Comparison of ENCODE assay signal across 24 cellular contexts in genomic region chr15:69490356-69491050, GRCh38. TPM values are rescaled to one million over a fixed set of nuclear protein-coding genes. Genes with fewer than 3 reads are reported as not detected.
A peak's percentile ranks its signal among the peaks of the same experiment; 100 is the strongest.
DNase-seq lines count a peak whose midpoint lies in the region; ATAC-seq and TF ChIP-seq lines count a peak whose summit lies in the region.
"Had no signal": no experiment of that assay in that cellular context is flagged by ENCODE, and none has a peak within 500 bp of the region (broad histone marks: within the 10 kb centered on the region; RNA-seq: fewer than 3 reads in every experiment).

No MANE protein-coding gene starts in this region.

- intact Hi-C loops in heart left ventricle (cut with DNase I) (no loop called here), Right ventricle myocardium inferior (cut with DNase I) (no loop called here), psoas muscle (cut with DNase I) (no loop called here)
- intact Hi-C loops in CD4-positive, alpha-beta memory T cell (cut with micrococcal nuclease), result no loop called here

- peak in 3 of 4 donors; percentile 24 to 70 (median 45) for ATAC-seq in heart left ventricle
- no peak for ATAC-seq in Right ventricle myocardium inferior
- peak in 3 of 4 donors; percentile 22 to 47 (median 42) for ATAC-seq in psoas muscle
- no peak for ATAC-seq in HG03460 (IDR thresholded peaks at IDR 0.05; ENCODE audit: unreplicated experiment)
- ATAC-seq: GM12878 had no signal

- WGBS in heart left ventricle, 4 donors, result 60 to 68% (median 64%) methylated on average over 11 of the region's 11 CpGs
- WGBS in psoas muscle, 3 donors, result 45 to 61% (median 52%) methylated on average over 11 of the region's 11 CpGs

- DNase-seq in heart left ventricle (peak in 1 of 5 donors; percentile 31), Right ventricle myocardium inferior (ENCODE audit: missing footprints) (no peak), immature natural killer cell (no peak), psoas muscle (peak in 1 of 2 donors; percentile 22), activated gamma-delta T cell (lab: John Stamatoyannopoulos, UW) (no peak), NCI-H1694 treated with DMSO at 0.1 percent for 48 hours (lab: John Stamatoyannopoulos, UW) (no peak)
- DNase-seq in CD4-positive, alpha-beta memory T cell, result no peak
- DNase-seq: activated CD4-positive, alpha-beta T cell treated with anti-CD3 and anti-CD28 coated beads, Interleukin-2, amount 50 U/mL, for 48 hours; activated CD4-positive, CD25-positive, alpha-beta regulatory T cell; activated T-cell treated with anti-CD3 and anti-CD28 coated beads for 4 hours; BE2C; central memory CD4-positive, alpha-beta T cell; COR-L47; DMS79; foreskin fibroblast; HFFc6; NCI-H187; stimulated activated CD4-positive, alpha-beta T cell treated with anti-CD3 and anti-CD28 coated beads, Interleukin-4, amount 100 ng/mL, for 1 hour; trophoblast cell had no signal

- H3K4me3 ChIP-seq in heart left ventricle (no peak overlapping the region), psoas muscle (no peak overlapping the region)
- no peak overlapping the region for H3K4me3 ChIP-seq in CD4-positive, alpha-beta memory T cell (ENCODE audit: low read length in 2 of 2)
- H3K4me3 ChIP-seq: GM12878, neural progenitor cell, smooth muscle cell had no signal

- no peaks in the 10 kb centered on the region for H3K36me3 ChIP-seq in heart left ventricle
- no peaks in the 10 kb centered on the region for H3K36me3 ChIP-seq in psoas muscle (ENCODE audit: insufficient read depth in 1 of 2, low read depth in 1 of 2)
- H3K36me3 ChIP-seq in CD4-positive, alpha-beta memory T cell (ENCODE audit: insufficient read depth, low read length), result no peaks in the 10 kb centered on the region
- H3K36me3 ChIP-seq: BE2C, neural progenitor cell had no signal

- peaks cover 34 to 54% of the 10 kb centered on the region in 2 donors for H3K4me1 Mint-ChIP-seq in immature natural killer cell
- H3K4me1 Mint-ChIP-seq in CD4-positive, alpha-beta memory T cell, result no peaks in the 10 kb centered on the region
- H3K4me1 Mint-ChIP-seq: neural progenitor cell had no signal

- peaks cover 0 to 4% (median 0%) of the 10 kb centered on the region in 3 donors for H3K36me3 Mint-ChIP-seq in immature natural killer cell
- no peaks in the 10 kb centered on the region for H3K36me3 Mint-ChIP-seq in CD4-positive, alpha-beta memory T cell

- H3K9me3 ChIP-seq in heart left ventricle (peaks cover 0 to 20% (median 0%) of the 10 kb centered on the region in 12 donors), psoas muscle (peaks cover 4% of the 10 kb centered on the region)
- H3K9me3 ChIP-seq in CD4-positive, alpha-beta memory T cell (ENCODE audit: control insufficient read depth in 1 of 2, low read length in 2 of 2), result no peaks in the 10 kb centered on the region
- H3K9me3 ChIP-seq: BE2C had no signal

- no peaks in the 10 kb centered on the region for H3K9me3 Mint-ChIP-seq in immature natural killer cell
- H3K9me3 Mint-ChIP-seq in CD4-positive, alpha-beta memory T cell, result peaks cover 0 to 9% (median 4%) of the 10 kb centered on the region in 8 donors

- H3K27me3 Mint-ChIP-seq in immature natural killer cell (ENCODE audit: low read depth in 3 of 3), result peaks cover 4 to 6% (median 5%) of the 10 kb centered on the region in 3 donors
- no peaks in the 10 kb centered on the region for H3K27me3 Mint-ChIP-seq in CD4-positive, alpha-beta memory T cell
- H3K27me3 Mint-ChIP-seq: stimulated activated naive CD8-positive, alpha-beta T cell treated with anti-CD3 and anti-CD28 coated beads, Interleukin-15, Interleukin-2, amounts not matched to agents 100 ng/mL and 50 ng/mL, for 24 hours had no signal

- POLR2A ChIA-PET in CD4-positive, alpha-beta memory T cell (lab: Charles Lee; ENCODE audit: partially characterized antibody), result no interaction called here

- no peak for TF ChIP-seq POLR2A in heart left ventricle (IDR thresholded peaks at IDR 0.05)

- peaks cover 0 to 19% (median 0%) of the 10 kb centered on the region in 12 donors for H3K4me1 ChIP-seq in heart left ventricle
- H3K4me1 ChIP-seq in psoas muscle, result no peaks in the 10 kb centered on the region
- no peaks in the 10 kb centered on the region for H3K4me1 ChIP-seq in CD4-positive, alpha-beta memory T cell (ENCODE audit: insufficient read depth, low read length)
- H3K4me1 ChIP-seq: BE2C, neural progenitor cell had no signal

- H3K27me3 ChIP-seq in heart left ventricle (no peaks in the 10 kb centered on the region), psoas muscle (ENCODE audit: insufficient read depth in 3 of 3, low read length in 2 of 3) (no peaks in the 10 kb centered on the region)
- H3K27me3 ChIP-seq in CD4-positive, alpha-beta memory T cell (ENCODE audit: insufficient read depth, low read length), result no peaks in the 10 kb centered on the region
- H3K27me3 ChIP-seq: BE2C, neural progenitor cell had no signal

- H3K27ac Mint-ChIP-seq in immature natural killer cell, result peak overlapping the region in 4 of 6 donors; percentile 22 to 68 (median 52)
- H3K27ac Mint-ChIP-seq in CD4-positive, alpha-beta memory T cell, result no peak overlapping the region
- H3K27ac Mint-ChIP-seq: HFFc6; neural progenitor cell; stimulated activated naive CD8-positive, alpha-beta T cell treated with anti-CD3 and anti-CD28 coated beads, Interleukin-15, Interleukin-2, amounts not matched to agents 100 ng/mL and 50 ng/mL, for 24 hours had no signal

- CTCF ChIA-PET in CD4-positive, alpha-beta memory T cell (lab: Charles Lee; ENCODE audit: partially characterized antibody), result interaction anchor here (0.7 kb wide), 1 partner anchor 32 kb away, joined by 3 read pairs; no protein-coding TSS in a partner anchor

- TF ChIP-seq CTCF in heart left ventricle (IDR thresholded peaks at IDR 0.05) (no peak), psoas muscle (IDR thresholded peaks at IDR 0.05) (no peak)

- H3K4me3 Mint-ChIP-seq in immature natural killer cell, result peak overlapping the region; percentile 53 to 70 (median 63)
- H3K4me3 Mint-ChIP-seq in CD4-positive, alpha-beta memory T cell, result no peak overlapping the region
- H3K4me3 Mint-ChIP-seq: HFFc6; neural progenitor cell; stimulated activated naive CD8-positive, alpha-beta T cell treated with anti-CD3 and anti-CD28 coated beads, Interleukin-15, Interleukin-2, amounts not matched to agents 100 ng/mL and 50 ng/mL, for 24 hours had no signal

- H3K27ac ChIP-seq in heart left ventricle (peak overlapping the region in 3 of 12 donors; percentile 23 to 31 (median 26)), psoas muscle (peak overlapping the region; percentile 50)
- no peak overlapping the region for H3K27ac ChIP-seq in CD4-positive, alpha-beta memory T cell (ENCODE audit: low read depth, low read length)
- H3K27ac ChIP-seq: neural progenitor cell had no signal

RNA-seq across cellular contexts. Expression of gene RPLP1, which starts 37.9 kb away (rescaled TPM):
- total RNA-seq in heart left ventricle (1,000 to 10,000 TPM in 7 of 9 donors, 100 to 1,000 TPM in 2; 487 to 1,482 (median 1,221) TPM), Right ventricle myocardium inferior (1,256 TPM), psoas muscle (1,000 to 10,000 TPM; 1,471 to 2,300 (median 1,863) TPM)
- polyA plus RNA-seq in heart left ventricle (1,000 to 10,000 TPM; 1,397 to 1,852 TPM), immature natural killer cell (1,000 to 10,000 TPM in 2 of 3 donors, 100 to 1,000 TPM in 1; 537 to 1,740 (median 1,337) TPM), psoas muscle (1,000 to 10,000 TPM; 1,956 to 2,538 (median 2,265) TPM)
- 1,000 to 10,000 TPM; 2,753 to 2,900 TPM for total RNA-seq in CD4-positive, alpha-beta memory T cell
- polyA plus RNA-seq in CD4-positive, alpha-beta memory T cell, result 1,000 to 10,000 TPM; 1,134 to 2,730 TPM

Comparison
In these comparisons a context has a peak if more than half of its experiments do, and no peak if none do; other contexts are left out.
1. ATAC-seq: peak in heart left ventricle (3 of 4) and psoas muscle (3 of 4); none in Right ventricle myocardium inferior (single experiment) and HG03460 (single experiment).
2. H3K27ac Mint-ChIP-seq: peak in immature natural killer cell (4 of 6); none in CD4-positive, alpha-beta memory T cell (0 of 7).
3. H3K4me3 Mint-ChIP-seq: peak in immature natural killer cell (5 of 5); none in CD4-positive, alpha-beta memory T cell (0 of 8).